In genomic region chr14:45083979-45084722, GRCh38 we compare ENCODE assay signal across 8 cellular contexts. TPM values are rescaled to one million over a fixed set of nuclear protein-coding genes. Genes with fewer than 3 reads are reported as not detected.
DNase-seq lines count a peak whose midpoint lies in the region; ATAC-seq and TF ChIP-seq lines count a peak whose summit lies in the region.

Gene PRPF39 (plus strand): TSS chr14:45084116. CDS start chr14:45095240, 11,124 bp downstream.

- DNase-seq in GM06990 (ENCODE audit: extremely low read depth, insufficient read length), result peak; percentile 95
- DNase-seq in HFFc6, result peak; percentile 87
- DNase-seq in NAMALWA (ENCODE audit: low spot score), result peak; percentile 90
- no peak for DNase-seq in SK-N-MC (ENCODE audit: low read depth, low spot score)
- peak; percentile 96 for DNase-seq in activated naive CD4-positive, alpha-beta T cell treated with anti-CD3 and anti-CD28 coated beads, Interleukin-2, amount 10 ng/mL, durations not matched to agents 7 days and 5 days

- peak; percentile 99 for ATAC-seq in gastroesophageal sphincter

- 0 to 1% methylated on average over 3 to 16 of the region's 48 CpGs for WGBS in gastroesophageal sphincter (ENCODE audit: low coverage in 1 of 2), 2 donors

- H3K4me3 ChIP-seq in GM06990 (replicated peaks; ENCODE audit: low read depth, low read length), result peak within 1 kb of the TSS; percentile 74
- H3K4me3 ChIP-seq in SK-N-MC, result peak within 1 kb of the TSS; percentile 99
- H3K4me3 ChIP-seq in gastroesophageal sphincter, result peak within 1 kb of the TSS; percentile 72 to 81
- H3K4me3 ChIP-seq in neutrophil (ENCODE audit: low read depth in 1 of 2, low read length in 1 of 2), result peak within 1 kb of the TSS; percentile 82 to 87

- H3K27ac Mint-ChIP-seq in HFFc6, result peak within 1 kb of the TSS; percentile 94
- H3K27ac Mint-ChIP-seq in activated naive CD4-positive, alpha-beta T cell treated with anti-CD3 and anti-CD28 coated beads, Interleukin-2, amount 10 ng/mL, durations not matched to agents 7 days and 5 days, result peak within 1 kb of the TSS; percentile 92

- CTCF ChIA-PET in activated naive CD4-positive, alpha-beta T cell treated with anti-CD3 and anti-CD28 coated beads, Interleukin-2, amount 10 ng/mL, durations not matched to agents 7 days and 5 days (lab: Charles Lee), result no interaction called here

- peaks cover 5% of the 10 kb centered on the region; the same call in 1 of the 2 replicates for H3K36me3 Mint-ChIP-seq in HFFc6 (ENCODE audit: low read depth)
- peaks cover 5% of the 10 kb centered on the region for H3K36me3 Mint-ChIP-seq in activated naive CD4-positive, alpha-beta T cell treated with anti-CD3 and anti-CD28 coated beads, Interleukin-2, amount 10 ng/mL, durations not matched to agents 7 days and 5 days

- peak within 1 kb of the TSS; percentile 98 for H3K4me3 Mint-ChIP-seq in HFFc6
- H3K4me3 Mint-ChIP-seq in activated naive CD4-positive, alpha-beta T cell treated with anti-CD3 and anti-CD28 coated beads, Interleukin-2, amount 10 ng/mL, durations not matched to agents 7 days and 5 days, result peak within 1 kb of the TSS; percentile 98

- no peaks in the 10 kb centered on the region; the same call in 1 of the 2 replicates for H3K27me3 Mint-ChIP-seq in HFFc6 (ENCODE audit: insufficient read depth)
- H3K27me3 Mint-ChIP-seq in activated naive CD4-positive, alpha-beta T cell treated with anti-CD3 and anti-CD28 coated beads, Interleukin-2, amount 10 ng/mL, durations not matched to agents 7 days and 5 days, result peaks cover 4% of the 10 kb centered on the region

- no peaks in the 10 kb centered on the region for H3K27me3 ChIP-seq in GM06990 (replicated peaks; ENCODE audit: control insufficient read depth, insufficient read depth, low read length)
- no peaks in the 10 kb centered on the region for H3K27me3 ChIP-seq in gastroesophageal sphincter
- H3K27me3 ChIP-seq in neutrophil, result no peaks in the 10 kb centered on the region

- peak within 1 kb of the TSS; percentile 99 for H3K9ac ChIP-seq in SK-N-MC (ENCODE audit: insufficient read length)

- H3K4me1 ChIP-seq in gastroesophageal sphincter (peaks cover 6 to 52% (median 19%) of the 10 kb centered on the region in 3 donors), neutrophil (ENCODE audit: control insufficient read depth in 1 of 2, insufficient read depth in 1 of 2, low read depth in 1 of 2, low read length in 1 of 2) (peaks cover 18% of the 10 kb centered on the region in 2 experiments)

- TF ChIP-seq CTCF in GM06990 (IDR thresholded peaks at IDR 0.05; ENCODE audit: insufficient read depth, low read length, poor library complexity, severe bottlenecking) (no peak), HFFc6 (IDR thresholded peaks at IDR 0.05) (no peak), gastroesophageal sphincter (IDR thresholded peaks at IDR 0.05) (peak in 1 of 4 experiments; percentile 9), neutrophil (IDR thresholded peaks at IDR 0.05) (peak; percentile 41), subcutaneous adipose tissue (IDR thresholded peaks at IDR 0.05; ENCODE audit: low read depth) (no peak)

- H3K27ac ChIP-seq in SK-N-MC (peak within 1 kb of the TSS; percentile 84), gastroesophageal sphincter (peak within 1 kb of the TSS; percentile 50 to 90 (median 87)), neutrophil (peak within 1 kb of the TSS; percentile 72)

- no peak for TF ChIP-seq EP300 in gastroesophageal sphincter (IDR thresholded peaks at IDR 0.05)

- H3K9me3 ChIP-seq in SK-N-MC (ENCODE audit: low read depth, low read length) (no peaks in the 10 kb centered on the region; the same call in 1 of the 2 replicates), gastroesophageal sphincter (no peaks in the 10 kb centered on the region), neutrophil (no peaks in the 10 kb centered on the region)

- no peaks in the 10 kb centered on the region for H3K9me3 Mint-ChIP-seq in HFFc6
- H3K9me3 Mint-ChIP-seq in activated naive CD4-positive, alpha-beta T cell treated with anti-CD3 and anti-CD28 coated beads, Interleukin-2, amount 10 ng/mL, durations not matched to agents 7 days and 5 days, result no peaks in the 10 kb centered on the region

- H3K4me1 Mint-ChIP-seq in HFFc6 (ENCODE audit: low read depth), result peaks cover 51% of the 10 kb centered on the region
- peaks cover 48% of the 10 kb centered on the region for H3K4me1 Mint-ChIP-seq in activated naive CD4-positive, alpha-beta T cell treated with anti-CD3 and anti-CD28 coated beads, Interleukin-2, amount 10 ng/mL, durations not matched to agents 7 days and 5 days

- no peaks in the 10 kb centered on the region for H3K36me3 ChIP-seq in GM06990 (ENCODE audit: control insufficient read depth, insufficient read depth, low read length)
- peaks cover 27% of the 10 kb centered on the region for H3K36me3 ChIP-seq in SK-N-MC (ENCODE audit: insufficient read depth, low read length)
- no peaks in the 10 kb centered on the region for H3K36me3 ChIP-seq in gastroesophageal sphincter
- H3K36me3 ChIP-seq in neutrophil, result no peaks in the 10 kb centered on the region

- peak; percentile 85 for TF ChIP-seq POLR2A in gastroesophageal sphincter (IDR thresholded peaks at IDR 0.05)

RNA-seq across cellular contexts. Expression of gene PRPF39, which starts in this region (rescaled TPM):
- total RNA-seq in HFFc6 (2021; fragmentation: NEBNext Ultra II Directional; extraction: Animal tissue kit (Norgen Biotek cat#: 25700)), result 10 to 100 TPM; 18.1 to 22.8 (median 20.4) TPM
- total RNA-seq in gastroesophageal sphincter (10 to 100 TPM; 11.3 to 35.1 (median 18.9) TPM), subcutaneous adipose tissue (10 to 100 TPM; 25.1 to 37.7 (median 36.3) TPM)
